ENCODE assay signal across 9 cellular contexts in genomic region chr9:34493972-34494535, GRCh38. TPM values are rescaled to one million over a fixed set of nuclear protein-coding genes. Genes with fewer than 3 reads are reported as not detected.
DNase-seq lines count a peak whose midpoint lies in the region; ATAC-seq and TF ChIP-seq lines count a peak whose summit lies in the region.
"Had no signal": no experiment of that assay in that cellular context is flagged by ENCODE, and none has a peak within 500 bp of the region (broad histone marks: within the 10 kb centered on the region; RNA-seq: fewer than 3 reads in every experiment).

No MANE protein-coding gene starts in this region.

- no peak for ATAC-seq in HG02763 (IDR thresholded peaks at IDR 0.05; ENCODE audit: unreplicated experiment)
- no peak for ATAC-seq in HG02588 (IDR thresholded peaks at IDR 0.05; ENCODE audit: unreplicated experiment)

- H3K4me1 Mint-ChIP-seq in endothelial cell (ENCODE audit: unreplicated experiment) (peaks cover 16% of the 10 kb centered on the region), neural crest cell (peaks cover 14% of the 10 kb centered on the region)

- TF ChIP-seq CTCF in endothelial cell (IDR thresholded peaks at IDR 0.05; ENCODE audit: unreplicated experiment) (no peak), neural crest cell (conservative IDR thresholded peaks at IDR 0.05) (no peak)

- no peaks in the 10 kb centered on the region for H3K36me3 Mint-ChIP-seq in endothelial cell (ENCODE audit: low read depth, unreplicated experiment)
- H3K36me3 Mint-ChIP-seq in neural crest cell (ENCODE audit: low read depth) = no peaks in the 10 kb centered on the region

- H3K9me3 Mint-ChIP-seq in endothelial cell (ENCODE audit: unreplicated experiment) = no peaks in the 10 kb centered on the region
- H3K9me3 Mint-ChIP-seq in neural crest cell = no peaks in the 10 kb centered on the region

- H3K4me3 ChIP-seq in H7 (ENCODE audit: insufficient read depth, low read depth, low read length) = no peak overlapping the region
- H3K4me3 ChIP-seq: upper lobe of left lung had no signal

- H3K27me3 ChIP-seq in H7 (ENCODE audit: control insufficient read depth, insufficient read depth, low read length) = no peaks in the 10 kb centered on the region; the same call in 1 of the 2 replicates
- H3K27me3 ChIP-seq: upper lobe of left lung had no signal

- H3K27ac Mint-ChIP-seq in endothelial cell (ENCODE audit: unreplicated experiment) = no peak overlapping the region
- no peak overlapping the region for H3K27ac Mint-ChIP-seq in neural crest cell (ENCODE audit: unreplicated experiment)

- no peaks in the 10 kb centered on the region for H3K27me3 Mint-ChIP-seq in endothelial cell (ENCODE audit: unreplicated experiment)
- peaks cover 21% of the 10 kb centered on the region for H3K27me3 Mint-ChIP-seq in neural crest cell (ENCODE audit: low read depth)

- no peak overlapping the region for H3K4me3 Mint-ChIP-seq in endothelial cell (ENCODE audit: unreplicated experiment)
- no peak overlapping the region for H3K4me3 Mint-ChIP-seq in neural crest cell

- DNase-seq in H7 = peak; percentile 80
- DNase-seq in OCI-M2 (lab: John Stamatoyannopoulos, UW; ENCODE audit: unreplicated experiment) = peak; percentile 6
- DNase-seq in endothelial cell (ENCODE audit: low spot score) = peak; percentile 69
- peak; percentile 63 for DNase-seq in neural crest cell (ENCODE audit: low read depth, low spot score)
- DNase-seq in SKM-1 treated with dmso at 0.1 percent for 144 hours (lab: John Stamatoyannopoulos, UW; ENCODE audit: unreplicated experiment) = no peak
- DNase-seq in NCI-H187 (lab: John Stamatoyannopoulos, UW) = no peak

- no peaks in the 10 kb centered on the region for H3K36me3 ChIP-seq in H7 (replicated peaks; ENCODE audit: control insufficient read depth, insufficient read depth, low read length)
- H3K36me3 ChIP-seq: upper lobe of left lung had no signal

RNA-seq across cellular contexts. Expression of gene ENHO, which starts 28.7 kb away (rescaled TPM):
- total RNA-seq in H7 (2014; rRNA removed; shearing (Covaris generic)) = 33.3 and 35.1 TPM in 2 replicates
- total RNA-seq in endothelial cell (ENCODE audit: unreplicated experiment) = 4.1 TPM
- total RNA-seq in neural crest cell = 12.0 and 13.2 TPM in 2 replicates

RNA-seq across cellular contexts. Expression of gene DNAI1, which starts 35.4 kb away (rescaled TPM):
- total RNA-seq in H7 (2014; rRNA removed; shearing (Covaris generic)) = 0.35 and 0.96 TPM in 2 replicates
- total RNA-seq in endothelial cell (ENCODE audit: unreplicated experiment) (0.74 TPM), neural crest cell (1.5 and 1.9 TPM in 2 replicates)

RNA-seq across cellular contexts. Expression of gene FAM219A, which starts 35.7 kb away (rescaled TPM):
- 20.3 and 22.7 TPM in 2 replicates for total RNA-seq in H7 (2014; rRNA removed; shearing (Covaris generic))
- total RNA-seq in endothelial cell (ENCODE audit: unreplicated experiment) (55.3 TPM), neural crest cell (20.6 and 20.9 TPM in 2 replicates)

Comparison
In these comparisons a context has a peak if more than half of its experiments do, and no peak if none do; other contexts are left out.
1. DNase-seq: peak in H7 (single experiment), OCI-M2 (single experiment), endothelial cell (single experiment) and neural crest cell (single experiment); none in SKM-1 treated with dmso at 0.1 percent for 144 hours (single experiment) and NCI-H187 (0 of 2).